In genomic region chr2:69386789-69387734, GRCh38 we compare ENCODE assay signal across 8 cellular contexts. TPM values are rescaled to one million over a fixed set of nuclear protein-coding genes. Genes with fewer than 3 reads are reported as not detected.
A peak's percentile ranks its signal among the peaks of the same experiment; 100 is the strongest.
DNase-seq lines count a peak whose midpoint lies in the region; ATAC-seq and TF ChIP-seq lines count a peak whose summit lies in the region.

Gene GFPT1, minus strand, starts transcription at chr2:69387227. Its CDS starts 156 bp downstream, at chr2:69387071.

- H3K36me3 ChIP-seq in BLaER1 (no peaks in the 10 kb centered on the region), left lung (no peaks in the 10 kb centered on the region)

- DNase-seq in NCI-H69 (lab: John Stamatoyannopoulos, UW): peak; percentile 95
- peak; percentile 92 for DNase-seq in activated CD4-positive, alpha-beta T cell treated with anti-CD3 and anti-CD28 coated beads, Interleukin-2, amount 50 U/mL, for 1 hour
- DNase-seq in cortex of kidney (lab: John Stamatoyannopoulos, UW): peak; percentile 9
- peak; percentile 94 to 99 for DNase-seq in left lung
- peak; percentile 86 for DNase-seq in stimulated activated CD4-positive, alpha-beta T cell treated with anti-CD3 and anti-CD28 coated beads, Interleukin-2, amount 100 ng/mL, for 4 hours (ENCODE audit: low read depth)

- H3K4me2 ChIP-seq in BLaER1: peak within 1 kb of the TSS; percentile 87

- H3K4me1 ChIP-seq in BLaER1: peaks cover 50% of the 10 kb centered on the region
- peaks cover 0 to 59% of the 10 kb centered on the region in 2 donors for H3K4me1 ChIP-seq in left lung

- H3K4me3 ChIP-seq in BLaER1: peak within 1 kb of the TSS; percentile 84
- peak within 1 kb of the TSS; percentile 80 to 90 for H3K4me3 ChIP-seq in left lung

- intact Hi-C loops in left lung (cut with DNase I): no loop called here

- H4K20me1 ChIP-seq in BLaER1: peaks cover 43% of the 10 kb centered on the region

- H3K27me3 ChIP-seq in BLaER1: no peaks in the 10 kb centered on the region
- H3K27me3 ChIP-seq in left lung: no peaks in the 10 kb centered on the region

- peak; percentile 86 for ATAC-seq in GM19351 (IDR thresholded peaks at IDR 0.05; ENCODE audit: unreplicated experiment)
- ATAC-seq in HG03520 (IDR thresholded peaks at IDR 0.05; ENCODE audit: unreplicated experiment): peak; percentile 87
- ATAC-seq in left lung: peak; percentile 98

- no peak for TF ChIP-seq CTCF in left lung (IDR thresholded peaks at IDR 0.05)

- H3K27ac ChIP-seq in BLaER1 (peak within 1 kb of the TSS; percentile 76), left lung (peak within 1 kb of the TSS; percentile 88)

- peak within 1 kb of the TSS; percentile 80 for H3K9ac ChIP-seq in BLaER1

- H3K9me3 ChIP-seq in BLaER1: no peaks in the 10 kb centered on the region
- H3K9me3 ChIP-seq in left lung: no peaks in the 10 kb centered on the region

RNA-seq across cellular contexts. Expression of gene GFPT1, which starts in this region (rescaled TPM):
- total RNA-seq in left lung: 10 to 100 TPM; 70.4 to 95.7 TPM

Comparison
In these comparisons a context has a peak if more than half of its experiments do, and no peak if none do; other contexts are left out.
1. Peak in every context shown above with its lines: DNase-seq, ATAC-seq, H3K4me3 ChIP-seq and H3K27ac ChIP-seq.
2. DNase-seq: peak in every context shown above with its lines; median percentile 96 in left lung; 95 in NCI-H69; 92 in activated CD4-positive, alpha-beta T cell treated with anti-CD3 and anti-CD28 coated beads, Interleukin-2, amount 50 U/mL, for 1 hour; 86 in stimulated activated CD4-positive, alpha-beta T cell treated with anti-CD3 and anti-CD28 coated beads, Interleukin-2, amount 100 ng/mL, for 4 hours; 9 in cortex of kidney.